In genomic region chr15:88382482-88382983, GRCh38 we compare ENCODE assay signal across 22 cellular contexts.
DNase-seq lines count a peak whose midpoint lies in the region; ATAC-seq and TF ChIP-seq lines count a peak whose summit lies in the region.
"Had no signal": no experiment of that assay in that cellular context is flagged by ENCODE, and none has a peak within 500 bp of the region (broad histone marks: within the 10 kb centered on the region; RNA-seq: fewer than 3 reads in every experiment).

No MANE protein-coding gene starts in this region.

- no peaks in the 10 kb centered on the region for H3K36me3 ChIP-seq in MG63
- H3K36me3 ChIP-seq: brain microvascular endothelial cell, heart left ventricle had no signal

- TF ChIP-seq CTCF in retinal pigment epithelial cell (conservative IDR thresholded peaks at IDR 0.05; ENCODE audit: low read depth, low read length) = no peak

- DNase-seq in DMS79 treated with DMSO at 0.1 percent for 48 hours (lab: John Stamatoyannopoulos, UW) (peak; percentile 4), DMS79 (lab: John Stamatoyannopoulos, UW) (no peak), MG63 (peak; percentile 84), caudate nucleus (lab: John Stamatoyannopoulos, UW) (peak in 21 of 61 donors; percentile 10 to 63 (median 34)), retinal pigment epithelial cell (ENCODE audit: low read depth) (peak; percentile 47), T1000 (lab: John Stamatoyannopoulos, UW) (no peak)
- DNase-seq: 8988T; activated CD4-positive, alpha-beta T cell treated with anti-CD3 and anti-CD28 coated beads for 36 hours; activated naive CD4-positive, alpha-beta T cell treated with anti-CD3 and anti-CD28 coated beads, Interleukin-2, amount 10 ng/mL, durations not matched to agents 7 days and 5 days; activated T-cell treated with anti-CD3 and anti-CD28 coated beads for 4 hours; brain microvascular endothelial cell; erythroblast; H9; heart left ventricle; Kasumi-1; NCI-H1694; SIG-M5; stimulated activated naive CD4-positive, alpha-beta T cell had no signal

- H3K4me3 ChIP-seq in MG63 (no peak overlapping the region), retinal pigment epithelial cell (ENCODE audit: low read length) (no peak overlapping the region)
- H3K4me3 ChIP-seq: GM12878, heart left ventricle had no signal

- H3K27me3 ChIP-seq in MG63 = no peaks in the 10 kb centered on the region
- H3K27me3 ChIP-seq: brain microvascular endothelial cell, heart left ventricle had no signal

- ATAC-seq in GM19035 (IDR thresholded peaks at IDR 0.05; ENCODE audit: unreplicated experiment) (no peak), HG03432 (IDR thresholded peaks at IDR 0.05; ENCODE audit: unreplicated experiment) (no peak)
- ATAC-seq: activated CD4-positive, alpha-beta T cell treated with anti-CD3 and anti-CD28 coated beads for 36 hours; GM12878 had no signal

- peak overlapping the region; percentile 14 for H3K27ac ChIP-seq in caudate nucleus (ENCODE audit: low read depth, low read length)
- H3K27ac ChIP-seq: brain microvascular endothelial cell, heart left ventricle, parathyroid adenoma had no signal

- H3K9me3 ChIP-seq in MG63 = peaks cover 2% of the 10 kb centered on the region; the same call in 1 of the 2 replicates
- H3K9me3 ChIP-seq: heart left ventricle had no signal

Comparison
In these comparisons a context has a peak if more than half of its experiments do, and no peak if none do; other contexts are left out.
1. DNase-seq: peak in DMS79 treated with DMSO at 0.1 percent for 48 hours (single experiment), MG63 (single experiment) and retinal pigment epithelial cell (single experiment); none in DMS79 (single experiment) and T1000 (single experiment).